In the genomic region with DNA sequence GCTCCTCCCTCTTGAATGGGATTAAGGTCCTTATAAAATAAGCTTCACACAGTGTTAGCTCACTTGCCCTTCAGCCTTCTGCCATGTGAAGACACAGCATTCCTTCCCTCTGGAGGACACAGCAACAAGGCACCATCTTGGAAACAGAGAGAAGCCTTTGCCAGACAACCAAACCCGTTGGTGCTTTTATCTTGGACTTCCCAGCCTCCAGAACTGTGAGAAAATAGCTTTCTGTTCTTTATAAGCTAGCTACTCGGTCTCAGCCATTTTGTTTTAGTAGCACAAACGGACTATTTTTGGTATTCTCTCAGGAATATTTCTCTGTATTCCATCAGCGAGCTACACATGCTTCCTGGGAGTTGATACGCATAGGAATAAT, we compare ENCODE assay signal across 19 cellular contexts. TPM values are rescaled to one million over a fixed set of nuclear protein-coding genes. Genes with fewer than 3 reads are reported as not detected.
DNase-seq lines count a peak whose midpoint lies in the region; ATAC-seq and TF ChIP-seq lines count a peak whose summit lies in the region.
"Had no signal": no experiment of that assay in that cellular context is flagged by ENCODE, and none has a peak within 500 bp of the region (broad histone marks: within the 10 kb centered on the region; RNA-seq: fewer than 3 reads in every experiment).

No MANE protein-coding gene starts in this region.

- H2AK5ac ChIP-seq in H9 (ENCODE audit: insufficient read length, low read length), result no peak overlapping the region

- CTCF ChIA-PET in Panc1 (lab: Charles Lee), result no interaction called here

- no peak overlapping the region for H3K23ac ChIP-seq in H9 (ENCODE audit: insufficient read length, low read depth, low read length)

- no peaks in the 10 kb centered on the region for H4K20me1 ChIP-seq in H9 (ENCODE audit: control insufficient read depth, insufficient read depth, insufficient read length)
- H4K20me1 ChIP-seq: BLaER1 had no signal

- no peak overlapping the region for H2BK20ac ChIP-seq in H9 (ENCODE audit: low read depth, low read length, poor library complexity, severe bottlenecking)

- H3K4me1 ChIP-seq in H9 (ENCODE audit: insufficient read depth, low read length), result no peaks in the 10 kb centered on the region
- peaks cover 2% of the 10 kb centered on the region; the same call in 1 of the 2 replicates for H3K4me1 ChIP-seq in Panc1 (ENCODE audit: control insufficient read depth, insufficient read depth, low read length)
- no peaks in the 10 kb centered on the region for H3K4me1 ChIP-seq in thyroid gland
- H3K4me1 ChIP-seq: HAP-1 had no signal

- H3K9me3 Mint-ChIP-seq in H9, result peaks cover 3 to 6% of the 10 kb centered on the region in 2 experiments; a peak in 4 of 5 replicates
- peaks cover 6% of the 10 kb centered on the region for H3K9me3 Mint-ChIP-seq in chondrocyte (ENCODE audit: low read depth)

- H3K18ac ChIP-seq in H9 (ENCODE audit: insufficient read length, low read depth, low read length), result no peak overlapping the region

- H3K9ac ChIP-seq in H9 (ENCODE audit: extremely low read depth, insufficient read length, low read length), result no peak overlapping the region
- H3K9ac ChIP-seq: BLaER1 had no signal

- H3K56ac ChIP-seq in H9 (ENCODE audit: insufficient read length, low read depth, low read length), result peak overlapping the region; percentile 46

- no CpG with 5 or more reads among the region's 5 CpGs for WGBS in H9 (ENCODE audit: extremely low coverage, insufficient read length, low lambda C conversion rate)
- 87 to 94% methylated on average over 5 of the region's 5 CpGs for WGBS in thyroid gland, 2 donors

- H3K27ac Mint-ChIP-seq in H9 (no peak overlapping the region), chondrocyte (ENCODE audit: unreplicated experiment) (no peak overlapping the region)
- H3K27ac Mint-ChIP-seq: CD14-positive monocyte; CD4-positive, alpha-beta memory T cell had no signal

- no peak for TF ChIP-seq CTCF in H9 (conservative IDR thresholded peaks at IDR 0.05)
- TF ChIP-seq CTCF in Panc1 (IDR thresholded peaks at IDR 0.05), result no peak
- TF ChIP-seq CTCF in chondrocyte (IDR thresholded peaks at IDR 0.05), result no peak
- TF ChIP-seq CTCF in thyroid gland (IDR thresholded peaks at IDR 0.05), result no peak

- H2BK15ac ChIP-seq in H9 (ENCODE audit: low read depth, low read length), result no peak overlapping the region

- H3K36me3 Mint-ChIP-seq in H9 (ENCODE audit: insufficient read depth in 1 of 3, low read depth in 3 of 3) (peaks cover 0 to 2% (median 0%) of the 10 kb centered on the region in 3 experiments; a peak in 2 of 7 replicates), chondrocyte (ENCODE audit: low read depth) (peaks cover 4% of the 10 kb centered on the region)
- H3K36me3 Mint-ChIP-seq: CD4-positive, alpha-beta memory T cell had no signal

- intact Hi-C loops in Panc1 (cut with micrococcal nuclease; ENCODE audit: unreplicated experiment) (no loop called here), thyroid gland (cut with DNase I) (no loop called here)

- no peak overlapping the region for H3K4me2 ChIP-seq in H9 (ENCODE audit: insufficient read depth, insufficient read length, low read length)
- H3K4me2 ChIP-seq: BLaER1 had no signal

- no peak overlapping the region for H4K5ac ChIP-seq in H9 (ENCODE audit: insufficient read length, low read depth, low read length)

- no peak overlapping the region for H2BK120ac ChIP-seq in H9 (ENCODE audit: low read depth, low read length, poor library complexity, severe bottlenecking)

- H2BK12ac ChIP-seq in H9 (ENCODE audit: insufficient read length, low read depth, low read length), result no peak overlapping the region

- H2AFZ ChIP-seq in H9 (ENCODE audit: low read length), result no peak overlapping the region

- no peak overlapping the region for H3T11ph ChIP-seq in H9 (ENCODE audit: low read length)

- H3K4me3 Mint-ChIP-seq in H9, result no peak overlapping the region
- no peak overlapping the region for H3K4me3 Mint-ChIP-seq in chondrocyte (ENCODE audit: unreplicated experiment)
- H3K4me3 Mint-ChIP-seq: CD14-positive monocyte; CD4-positive, alpha-beta memory T cell had no signal

- no peaks in the 10 kb centered on the region for H3K79me1 ChIP-seq in H9 (ENCODE audit: insufficient read depth, low read depth, low read length, poor library complexity, severe bottlenecking)

- DNase-seq in H9, result no peak
- peak; percentile 91 for DNase-seq in NCI-H82 (lab: John Stamatoyannopoulos, UW)
- no peak for DNase-seq in Panc1 (ENCODE audit: low read depth, low spot score)
- no peak for DNase-seq in glomerular visceral epithelial cell (ENCODE audit: extremely low spot score)
- DNase-seq in activated CD4-positive, CD25-positive, alpha-beta regulatory T cell treated with anti-CD3 and anti-CD28 coated beads, Interleukin-2, amount 50 U/mL, for 72 hours, result no peak
- no peak for DNase-seq in chondrocyte (ENCODE audit: low spot score)
- DNase-seq in thyroid gland, result no peak
- DNase-seq: 8988T; CD4-positive, alpha-beta memory T cell; DMS153; DMS79; GDM1; GOT3; IMR-90 had no signal

- no peak for TF ChIP-seq POLR2A in thyroid gland (IDR thresholded peaks at IDR 0.05)

- BruUV-seq in Panc1 (replicated peaks; lab: Mats Ljungman, UMichigan), result no TSS peak

- no peaks in the 10 kb centered on the region for H3K79me2 ChIP-seq in H9 (ENCODE audit: insufficient read depth, low read length)

- H3K27me3 Mint-ChIP-seq in H9 (ENCODE audit: low read depth), result peaks cover 2% of the 10 kb centered on the region
- H3K27me3 Mint-ChIP-seq in chondrocyte (ENCODE audit: low read depth), result no peaks in the 10 kb centered on the region
- H3K27me3 Mint-ChIP-seq: CD4-positive, alpha-beta memory T cell had no signal

- H3K36me3 ChIP-seq in Panc1 (ENCODE audit: control insufficient read depth, insufficient read depth, low read length), result no peaks in the 10 kb centered on the region
- H3K36me3 ChIP-seq in thyroid gland, result no peaks in the 10 kb centered on the region
- H3K36me3 ChIP-seq: BLaER1, HAP-1 had no signal

- H2BK5ac ChIP-seq in H9 (ENCODE audit: insufficient read length, low read length), result no peak overlapping the region

- H3K4ac ChIP-seq in H9 (ENCODE audit: low read depth, low read length), result no peak overlapping the region

- no peak overlapping the region for H4K91ac ChIP-seq in H9 (ENCODE audit: insufficient read length, low read depth, low read length)

- H3K9me3 ChIP-seq in H9 (ENCODE audit: control insufficient read depth, low read depth, low read length) (no peaks in the 10 kb centered on the region), Panc1 (ENCODE audit: control insufficient read depth, insufficient read depth, low read depth, low read length) (peaks cover 21% of the 10 kb centered on the region; the same call in 1 of the 2 replicates), thyroid gland (no peaks in the 10 kb centered on the region)
- H3K9me3 ChIP-seq: HAP-1 had no signal

- H3K4me3 ChIP-seq in Panc1 (ENCODE audit: low read depth in 2 of 2, low read length in 2 of 2) (no peak overlapping the region), thyroid gland (replicated peaks in 1 of 3) (no peak overlapping the region)
- H3K4me3 ChIP-seq: BLaER1, HAP-1 had no signal

- no peaks in the 10 kb centered on the region for H3K27me3 ChIP-seq in H9 (ENCODE audit: insufficient read depth, low read length)
- H3K27me3 ChIP-seq in Panc1 (ENCODE audit: control insufficient read depth, insufficient read depth, low read length), result no peaks in the 10 kb centered on the region
- no peaks in the 10 kb centered on the region for H3K27me3 ChIP-seq in thyroid gland
- H3K27me3 ChIP-seq: BLaER1 had no signal

- no peaks in the 10 kb centered on the region for H3K4me1 Mint-ChIP-seq in H9
- H3K4me1 Mint-ChIP-seq in chondrocyte (ENCODE audit: low read depth), result no peaks in the 10 kb centered on the region

- ATAC-seq in Panc1 (no peak), esophagus mucosa (peak; percentile 68)

- H3K23me2 ChIP-seq in H9 (ENCODE audit: insufficient read length, low read depth, low read length, poor library complexity, severe bottlenecking), result no peaks in the 10 kb centered on the region

- no peak overlapping the region for H4K8ac ChIP-seq in H9 (replicated peaks; ENCODE audit: insufficient read length, low read depth, low read length)

- POLR2A ChIA-PET in Panc1 (lab: Charles Lee), result interaction anchor here (0.6 kb wide), 1 partner anchor 54 kb away, joined by 4 read pairs; no protein-coding TSS in a partner anchor

- in situ Hi-C loops in Panc1 (cut with HindIII; ENCODE audit: low pct_unique_long_range_greater_than_20kb, low sequenced_read_pairs), result no loop called here

- H3K27ac ChIP-seq in H9 (ENCODE audit: insufficient read length, low read depth, low read length) (no peak overlapping the region), Panc1 (ENCODE audit: low read length) (peak overlapping the region; percentile 41; the same call in 1 of the 2 replicates), thyroid gland (no peak overlapping the region)
- H3K27ac ChIP-seq: BLaER1, HL-60 had no signal

- H3K14ac ChIP-seq in H9 (ENCODE audit: insufficient read depth, low read length), result no peak overlapping the region

RNA-seq across cellular contexts. Expression of gene IRF2BP2, which starts 58.6 kb away (rescaled TPM):
- total RNA-seq in H9 (2021) (80.2 and 80.3 TPM in 2 replicates), Panc1 (2021; ENCODE audit: unreplicated experiment) (187 TPM), esophagus mucosa (78.2 TPM), chondrocyte (67.9 to 74.4 TPM (median 70.5 TPM) in 3 replicates), thyroid gland (100 to 1,000 TPM; 106 to 125 (median 115) TPM)
- polyA plus RNA-seq in Panc1 (2012; ENCODE audit: insufficient read length), result 155 TPM
